In the genomic region with DNA sequence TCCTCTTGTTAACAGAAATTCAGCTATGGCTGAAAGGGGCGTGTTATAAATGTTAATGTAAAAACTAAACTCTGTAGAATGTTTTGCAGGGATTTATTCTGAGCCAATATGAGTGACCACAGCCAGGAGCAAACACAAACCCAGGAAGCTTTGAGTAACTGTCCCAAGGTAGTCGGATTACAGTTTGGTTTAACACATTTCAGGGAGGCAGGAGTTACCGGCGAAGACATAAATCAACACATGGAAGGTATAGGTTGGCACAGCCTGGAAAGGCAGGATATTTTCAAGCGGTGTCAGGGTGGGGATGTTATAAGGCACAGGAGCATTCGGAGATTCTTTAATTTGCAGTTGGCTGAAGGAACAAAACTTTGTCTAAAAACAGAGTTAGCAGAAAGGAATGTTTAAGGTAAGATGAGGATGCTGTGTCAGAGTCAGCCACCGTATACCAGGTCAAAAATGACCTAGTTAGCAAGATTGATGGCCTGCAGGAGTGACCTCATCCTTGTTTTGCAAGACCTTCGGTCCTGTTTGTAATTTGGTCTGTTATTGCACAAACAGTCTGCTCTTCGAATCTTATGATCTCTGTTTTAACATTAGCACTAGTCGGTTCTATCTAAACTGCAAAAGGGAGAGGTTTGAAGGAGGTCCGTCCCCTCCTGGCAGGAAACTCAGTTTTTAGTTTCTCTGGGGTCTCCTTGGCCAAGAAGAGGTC, we compare ENCODE assay signal across 2 cellular contexts.
A peak's percentile ranks its signal among the peaks of the same experiment; 100 is the strongest.
TF ChIP-seq lines count a peak whose summit lies in the region.

No MANE protein-coding gene starts in this region.

TF ChIP-seq in Ishikawa, 13 proteins besides CTCF, POLR2A, EP300 and RAD21 (continued from another document):
- TF ChIP-seq TAF1 (IDR thresholded peaks at IDR 0.05; ENCODE audit: low read depth) (no peak), CREB1 (IDR thresholded peaks at IDR 0.05; ENCODE audit: low read depth) (no peak), FOXM1 (IDR thresholded peaks at IDR 0.05; ENCODE audit: borderline replicate concordance, low read depth) (no peak)
- TF ChIP-seq, protein P1, sequence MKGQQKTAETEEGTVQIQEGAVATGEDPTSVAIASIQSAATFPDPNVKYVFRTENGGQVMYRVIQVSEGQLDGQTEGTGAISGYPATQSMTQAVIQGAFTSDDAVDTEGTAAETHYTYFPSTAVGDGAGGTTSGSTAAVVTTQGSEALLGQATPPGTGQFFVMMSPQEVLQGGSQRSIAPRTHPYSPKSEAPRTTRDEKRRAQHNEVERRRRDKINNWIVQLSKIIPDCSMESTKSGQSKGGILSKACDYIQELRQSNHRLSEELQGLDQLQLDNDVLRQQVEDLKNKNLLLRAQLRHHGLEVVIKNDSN (IDR thresholded peaks at IDR 0.05) = no peak
- TF ChIP-seq, protein P2, sequence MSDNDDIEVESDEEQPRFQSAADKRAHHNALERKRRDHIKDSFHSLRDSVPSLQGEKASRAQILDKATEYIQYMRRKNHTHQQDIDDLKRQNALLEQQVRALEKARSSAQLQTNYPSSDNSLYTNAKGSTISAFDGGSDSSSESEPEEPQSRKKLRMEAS (IDR thresholded peaks at IDR 0.05) = peak; percentile 40; the same call in 1 of the 2 replicates

TF ChIP-seq in HepG2, 621 proteins besides CTCF, POLR2A, EP300 and RAD21 (continued from another document and continues in another):
- TF ChIP-seq ZNF776 (CRISPR knock-in tag; IDR thresholded peaks at IDR 0.05) (no peak), IKZF4 (CRISPR knock-in tag; IDR thresholded peaks at IDR 0.05; ENCODE audit: borderline replicate concordance, low read depth, not compliant biosample characterization) (no peak), JUN (CRISPR knock-in tag; IDR thresholded peaks at IDR 0.05) (peak; percentile 93), ZNF33B (CRISPR knock-in tag; IDR thresholded peaks at IDR 0.05) (no peak), ZNF891 (CRISPR knock-in tag; IDR thresholded peaks at IDR 0.05) (no peak), TCF7 (IDR thresholded peaks at IDR 0.05; ENCODE audit: low read depth) (0 out of 2 replicates have a peak, but pooled peaks have one; percentile 18), MAZ (IDR thresholded peaks at IDR 0.05; ENCODE audit: borderline replicate concordance, low read depth, low read length) (no peak), MAZ (CRISPR knock-in tag; IDR thresholded peaks at IDR 0.05; ENCODE audit: low read depth) (no peak), ZNF124 (CRISPR knock-in tag; IDR thresholded peaks at IDR 0.05) (no peak), NCOA2 (CRISPR knock-in tag; IDR thresholded peaks at IDR 0.05) (no peak), RBM39 (IDR thresholded peaks at IDR 0.05; ENCODE audit: low read depth, low read length, poor library complexity, severe bottlenecking) (no peak), CEBPB (IDR thresholded peaks at IDR 0.05; ENCODE audit: borderline replicate concordance, low read depth, low read length) (peak; percentile 98), ZNF605 (CRISPR knock-in tag; IDR thresholded peaks at IDR 0.05) (no peak), MAFK (conservative IDR thresholded peaks at IDR 0.05 in 1 of 2, IDR thresholded peaks at IDR 0.05 in 1 of 2; ENCODE audit: low read length in 2 of 2) (peak; percentile 34 to 44; a peak in 3 of 4 replicates), ZNF777 (CRISPR knock-in tag; IDR thresholded peaks at IDR 0.05) (no peak), ZBTB21 (CRISPR knock-in tag; IDR thresholded peaks at IDR 0.05) (peak; percentile 82), NFE2 (CRISPR knock-in tag; IDR thresholded peaks at IDR 0.05) (no peak), SP5 (CRISPR knock-in tag; IDR thresholded peaks at IDR 0.05; ENCODE audit: borderline replicate concordance, low read depth) (no peak), NCOR1 (IDR thresholded peaks at IDR 0.05; ENCODE audit: borderline replicate concordance, low read length) (no peak), ZMYM2 (CRISPR knock-in tag; IDR thresholded peaks at IDR 0.05) (no peak), TARDBP (CRISPR knock-in tag; IDR thresholded peaks at IDR 0.05) (0 out of 2 replicates have a peak, but pooled peaks have one; percentile 20), SMAD3 (CRISPR knock-in tag; IDR thresholded peaks at IDR 0.05) (0 out of 2 replicates have a peak, but pooled peaks have one; percentile 64), KLF16 (CRISPR knock-in tag; IDR thresholded peaks at IDR 0.05) (0 out of 4 replicates have a peak, but pooled peaks of 1 of the 2 experiments have one; percentile 48), KAT7 (CRISPR knock-in tag; IDR thresholded peaks at IDR 0.05; ENCODE audit: borderline replicate concordance) (no peak), MEIS2 (CRISPR knock-in tag; IDR thresholded peaks at IDR 0.05) (peak; percentile 92), FOXJ3 (CRISPR knock-in tag; IDR thresholded peaks at IDR 0.05; ENCODE audit: borderline replicate concordance) (no peak), ZNF572 (CRISPR knock-in tag; IDR thresholded peaks at IDR 0.05) (no peak), MATR3 (CRISPR knock-in tag; IDR thresholded peaks at IDR 0.05) (no peak), SIX1 (CRISPR knock-in tag; IDR thresholded peaks at IDR 0.05; ENCODE audit: borderline replicate concordance) (peak; percentile 59; the same call in 1 of the 2 replicates), ZNF143 (CRISPR knock-in tag; IDR thresholded peaks at IDR 0.05) (no peak)
- TF ChIP-seq, protein P3, sequence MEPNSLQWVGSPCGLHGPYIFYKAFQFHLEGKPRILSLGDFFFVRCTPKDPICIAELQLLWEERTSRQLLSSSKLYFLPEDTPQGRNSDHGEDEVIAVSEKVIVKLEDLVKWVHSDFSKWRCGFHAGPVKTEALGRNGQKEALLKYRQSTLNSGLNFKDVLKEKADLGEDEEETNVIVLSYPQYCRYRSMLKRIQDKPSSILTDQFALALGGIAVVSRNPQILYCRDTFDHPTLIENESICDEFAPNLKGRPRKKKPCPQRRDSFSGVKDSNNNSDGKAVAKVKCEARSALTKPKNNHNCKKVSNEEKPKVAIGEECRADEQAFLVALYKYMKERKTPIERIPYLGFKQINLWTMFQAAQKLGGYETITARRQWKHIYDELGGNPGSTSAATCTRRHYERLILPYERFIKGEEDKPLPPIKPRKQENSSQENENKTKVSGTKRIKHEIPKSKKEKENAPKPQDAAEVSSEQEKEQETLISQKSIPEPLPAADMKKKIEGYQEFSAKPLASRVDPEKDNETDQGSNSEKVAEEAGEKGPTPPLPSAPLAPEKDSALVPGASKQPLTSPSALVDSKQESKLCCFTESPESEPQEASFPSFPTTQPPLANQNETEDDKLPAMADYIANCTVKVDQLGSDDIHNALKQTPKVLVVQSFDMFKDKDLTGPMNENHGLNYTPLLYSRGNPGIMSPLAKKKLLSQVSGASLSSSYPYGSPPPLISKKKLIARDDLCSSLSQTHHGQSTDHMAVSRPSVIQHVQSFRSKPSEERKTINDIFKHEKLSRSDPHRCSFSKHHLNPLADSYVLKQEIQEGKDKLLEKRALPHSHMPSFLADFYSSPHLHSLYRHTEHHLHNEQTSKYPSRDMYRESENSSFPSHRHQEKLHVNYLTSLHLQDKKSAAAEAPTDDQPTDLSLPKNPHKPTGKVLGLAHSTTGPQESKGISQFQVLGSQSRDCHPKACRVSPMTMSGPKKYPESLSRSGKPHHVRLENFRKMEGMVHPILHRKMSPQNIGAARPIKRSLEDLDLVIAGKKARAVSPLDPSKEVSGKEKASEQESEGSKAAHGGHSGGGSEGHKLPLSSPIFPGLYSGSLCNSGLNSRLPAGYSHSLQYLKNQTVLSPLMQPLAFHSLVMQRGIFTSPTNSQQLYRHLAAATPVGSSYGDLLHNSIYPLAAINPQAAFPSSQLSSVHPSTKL (CRISPR knock-in tag; IDR thresholded peaks at IDR 0.05) = peak; percentile 65
- TF ChIP-seq, protein P4, sequence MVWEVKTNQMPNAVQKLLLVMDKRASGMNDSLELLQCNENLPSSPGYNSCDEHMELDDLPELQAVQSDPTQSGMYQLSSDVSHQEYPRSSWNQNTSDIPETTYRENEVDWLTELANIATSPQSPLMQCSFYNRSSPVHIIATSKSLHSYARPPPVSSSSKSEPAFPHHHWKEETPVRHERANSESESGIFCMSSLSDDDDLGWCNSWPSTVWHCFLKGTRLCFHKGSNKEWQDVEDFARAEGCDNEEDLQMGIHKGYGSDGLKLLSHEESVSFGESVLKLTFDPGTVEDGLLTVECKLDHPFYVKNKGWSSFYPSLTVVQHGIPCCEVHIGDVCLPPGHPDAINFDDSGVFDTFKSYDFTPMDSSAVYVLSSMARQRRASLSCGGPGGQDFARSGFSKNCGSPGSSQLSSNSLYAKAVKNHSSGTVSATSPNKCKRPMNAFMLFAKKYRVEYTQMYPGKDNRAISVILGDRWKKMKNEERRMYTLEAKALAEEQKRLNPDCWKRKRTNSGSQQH (CRISPR knock-in tag; IDR thresholded peaks at IDR 0.05; ENCODE audit: low read depth) = no peak
- TF ChIP-seq, protein P5, sequence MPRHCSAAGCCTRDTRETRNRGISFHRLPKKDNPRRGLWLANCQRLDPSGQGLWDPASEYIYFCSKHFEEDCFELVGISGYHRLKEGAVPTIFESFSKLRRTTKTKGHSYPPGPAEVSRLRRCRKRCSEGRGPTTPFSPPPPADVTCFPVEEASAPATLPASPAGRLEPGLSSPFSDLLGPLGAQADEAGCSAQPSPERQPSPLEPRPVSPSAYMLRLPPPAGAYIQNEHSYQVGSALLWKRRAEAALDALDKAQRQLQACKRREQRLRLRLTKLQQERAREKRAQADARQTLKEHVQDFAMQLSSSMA (CRISPR knock-in tag; IDR thresholded peaks at IDR 0.05) = no peak
- TF ChIP-seq, protein P6, sequence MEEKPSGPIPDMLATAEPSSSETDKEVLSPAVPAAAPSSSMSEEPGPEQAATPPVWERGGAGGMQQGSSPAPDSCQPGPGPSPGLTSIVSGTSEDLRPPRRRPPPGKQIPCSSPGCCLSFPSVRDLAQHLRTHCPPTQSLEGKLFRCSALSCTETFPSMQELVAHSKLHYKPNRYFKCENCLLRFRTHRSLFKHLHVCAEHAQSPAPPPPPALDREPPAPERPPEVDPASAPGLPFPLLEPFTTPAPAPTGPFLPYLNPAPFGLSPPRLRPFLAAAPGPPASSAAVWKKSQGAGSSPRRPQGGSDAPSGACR (CRISPR knock-in tag; IDR thresholded peaks at IDR 0.05) = no peak
- TF ChIP-seq, protein P7, sequence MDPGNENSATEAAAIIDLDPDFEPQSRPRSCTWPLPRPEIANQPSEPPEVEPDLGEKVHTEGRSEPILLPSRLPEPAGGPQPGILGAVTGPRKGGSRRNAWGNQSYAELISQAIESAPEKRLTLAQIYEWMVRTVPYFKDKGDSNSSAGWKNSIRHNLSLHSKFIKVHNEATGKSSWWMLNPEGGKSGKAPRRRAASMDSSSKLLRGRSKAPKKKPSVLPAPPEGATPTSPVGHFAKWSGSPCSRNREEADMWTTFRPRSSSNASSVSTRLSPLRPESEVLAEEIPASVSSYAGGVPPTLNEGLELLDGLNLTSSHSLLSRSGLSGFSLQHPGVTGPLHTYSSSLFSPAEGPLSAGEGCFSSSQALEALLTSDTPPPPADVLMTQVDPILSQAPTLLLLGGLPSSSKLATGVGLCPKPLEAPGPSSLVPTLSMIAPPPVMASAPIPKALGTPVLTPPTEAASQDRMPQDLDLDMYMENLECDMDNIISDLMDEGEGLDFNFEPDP (CRISPR knock-in tag; conservative IDR thresholded peaks at IDR 0.05) = no peak
- TF ChIP-seq, protein P8, sequence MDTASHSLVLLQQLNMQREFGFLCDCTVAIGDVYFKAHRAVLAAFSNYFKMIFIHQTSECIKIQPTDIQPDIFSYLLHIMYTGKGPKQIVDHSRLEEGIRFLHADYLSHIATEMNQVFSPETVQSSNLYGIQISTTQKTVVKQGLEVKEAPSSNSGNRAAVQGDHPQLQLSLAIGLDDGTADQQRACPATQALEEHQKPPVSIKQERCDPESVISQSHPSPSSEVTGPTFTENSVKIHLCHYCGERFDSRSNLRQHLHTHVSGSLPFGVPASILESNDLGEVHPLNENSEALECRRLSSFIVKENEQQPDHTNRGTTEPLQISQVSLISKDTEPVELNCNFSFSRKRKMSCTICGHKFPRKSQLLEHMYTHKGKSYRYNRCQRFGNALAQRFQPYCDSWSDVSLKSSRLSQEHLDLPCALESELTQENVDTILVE (CRISPR knock-in tag; IDR thresholded peaks at IDR 0.05) = 0 out of 2 replicates have a peak, but pooled peaks have one; percentile 20
- TF ChIP-seq, protein P9, sequence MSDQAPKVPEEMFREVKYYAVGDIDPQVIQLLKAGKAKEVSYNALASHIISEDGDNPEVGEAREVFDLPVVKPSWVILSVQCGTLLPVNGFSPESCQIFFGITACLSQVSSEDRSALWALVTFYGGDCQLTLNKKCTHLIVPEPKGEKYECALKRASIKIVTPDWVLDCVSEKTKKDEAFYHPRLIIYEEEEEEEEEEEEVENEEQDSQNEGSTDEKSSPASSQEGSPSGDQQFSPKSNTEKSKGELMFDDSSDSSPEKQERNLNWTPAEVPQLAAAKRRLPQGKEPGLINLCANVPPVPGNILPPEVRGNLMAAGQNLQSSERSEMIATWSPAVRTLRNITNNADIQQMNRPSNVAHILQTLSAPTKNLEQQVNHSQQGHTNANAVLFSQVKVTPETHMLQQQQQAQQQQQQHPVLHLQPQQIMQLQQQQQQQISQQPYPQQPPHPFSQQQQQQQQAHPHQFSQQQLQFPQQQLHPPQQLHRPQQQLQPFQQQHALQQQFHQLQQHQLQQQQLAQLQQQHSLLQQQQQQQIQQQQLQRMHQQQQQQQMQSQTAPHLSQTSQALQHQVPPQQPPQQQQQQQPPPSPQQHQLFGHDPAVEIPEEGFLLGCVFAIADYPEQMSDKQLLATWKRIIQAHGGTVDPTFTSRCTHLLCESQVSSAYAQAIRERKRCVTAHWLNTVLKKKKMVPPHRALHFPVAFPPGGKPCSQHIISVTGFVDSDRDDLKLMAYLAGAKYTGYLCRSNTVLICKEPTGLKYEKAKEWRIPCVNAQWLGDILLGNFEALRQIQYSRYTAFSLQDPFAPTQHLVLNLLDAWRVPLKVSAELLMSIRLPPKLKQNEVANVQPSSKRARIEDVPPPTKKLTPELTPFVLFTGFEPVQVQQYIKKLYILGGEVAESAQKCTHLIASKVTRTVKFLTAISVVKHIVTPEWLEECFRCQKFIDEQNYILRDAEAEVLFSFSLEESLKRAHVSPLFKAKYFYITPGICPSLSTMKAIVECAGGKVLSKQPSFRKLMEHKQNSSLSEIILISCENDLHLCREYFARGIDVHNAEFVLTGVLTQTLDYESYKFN (CRISPR knock-in tag; conservative IDR thresholded peaks at IDR 0.05) = peak; percentile 37; the same call in 1 of the 2 replicates
- TF ChIP-seq, protein P10, sequence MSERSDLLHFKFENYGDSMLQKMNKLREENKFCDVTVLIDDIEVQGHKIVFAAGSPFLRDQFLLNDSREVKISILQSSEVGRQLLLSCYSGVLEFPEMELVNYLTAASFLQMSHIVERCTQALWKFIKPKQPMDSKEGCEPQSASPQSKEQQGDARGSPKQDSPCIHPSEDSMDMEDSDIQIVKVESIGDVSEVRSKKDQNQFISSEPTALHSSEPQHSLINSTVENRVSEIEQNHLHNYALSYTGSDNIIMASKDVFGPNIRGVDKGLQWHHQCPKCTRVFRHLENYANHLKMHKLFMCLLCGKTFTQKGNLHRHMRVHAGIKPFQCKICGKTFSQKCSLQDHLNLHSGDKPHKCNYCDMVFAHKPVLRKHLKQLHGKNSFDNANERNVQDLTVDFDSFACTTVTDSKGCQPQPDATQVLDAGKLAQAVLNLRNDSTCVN (CRISPR knock-in tag; IDR thresholded peaks at IDR 0.05; ENCODE audit: borderline replicate concordance) = no peak
- TF ChIP-seq, protein P11, sequence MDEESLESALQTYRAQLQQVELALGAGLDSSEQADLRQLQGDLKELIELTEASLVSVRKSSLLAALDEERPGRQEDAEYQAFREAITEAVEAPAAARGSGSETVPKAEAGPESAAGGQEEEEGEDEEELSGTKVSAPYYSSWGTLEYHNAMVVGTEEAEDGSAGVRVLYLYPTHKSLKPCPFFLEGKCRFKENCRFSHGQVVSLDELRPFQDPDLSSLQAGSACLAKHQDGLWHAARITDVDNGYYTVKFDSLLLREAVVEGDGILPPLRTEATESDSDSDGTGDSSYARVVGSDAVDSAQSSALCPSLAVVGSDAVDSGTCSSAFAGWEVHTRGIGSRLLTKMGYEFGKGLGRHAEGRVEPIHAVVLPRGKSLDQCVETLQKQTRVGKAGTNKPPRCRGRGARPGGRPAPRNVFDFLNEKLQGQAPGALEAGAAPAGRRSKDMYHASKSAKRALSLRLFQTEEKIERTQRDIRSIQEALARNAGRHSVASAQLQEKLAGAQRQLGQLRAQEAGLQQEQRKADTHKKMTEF (CRISPR knock-in tag; IDR thresholded peaks at IDR 0.05) = 0 out of 2 replicates have a peak, but pooled peaks have one; percentile 41
